In genomic region chrX:44456685-44457084, GRCh38 we compare ENCODE assay signal across 30 cellular contexts.
"Had no signal": no experiment of that assay in that cellular context is flagged by ENCODE, and none has a peak within 500 bp of the region (broad histone marks: within the 10 kb centered on the region; RNA-seq: fewer than 3 reads in every experiment).

No MANE protein-coding gene starts in this region.

- ATAC-seq: gastroesophageal sphincter; heart right ventricle; left lobe of liver; mucosa of descending colon; natural killer cell treated with Interleukin-12 subunit alpha and Interleukin-12 subunit beta and Interleukin-15 and Interleukin-18, amount 100 ng/mL, for 72 hours; sciatic nerve; stimulated activated naive CD8-positive, alpha-beta T cell treated with anti-CD3 and anti-CD28 coated beads, Interleukin-15, amount 100 ng/mL, for 72 hours had no signal

- H3K4me3 ChIP-seq: coronary artery, gastroesophageal sphincter, heart right ventricle, lung, mucosa of descending colon, prostate gland, right atrium auricular region, smooth muscle cell, suprapubic skin, vagina had no signal

- H3K27ac Mint-ChIP-seq: mesothelial cell of epicardium; naive B cell; natural killer cell treated with Interleukin-12 subunit alpha and Interleukin-12 subunit beta and Interleukin-15 and Interleukin-18, amount 100 ng/mL, for 72 hours; stimulated activated naive CD8-positive, alpha-beta T cell treated with anti-CD3 and anti-CD28 coated beads, Interleukin-15, amount 100 ng/mL, for 72 hours had no signal

- DNase-seq: dermis blood vessel endothelial cell; effector memory CD4-positive, alpha-beta T cell; foreskin fibroblast; glutamatergic neuron; heart right ventricle; hippocampal formation; islet precursor cell; mesenchymal stem cell; mucosa of descending colon; naive B cell; stimulated activated CD4-positive, alpha-beta T cell treated with anti-CD3 and anti-CD28 coated beads, Interleukin-12 subunit alpha, Interleukin-12 subunit beta, amount 100 ng/mL, for 4 hours; stimulated activated CD4-positive, alpha-beta T cell treated with anti-CD3 and anti-CD28 coated beads, Interleukin-1b, Interleukin-23, amount 100 ng/mL, for 48 hours; stimulated activated CD4-positive, alpha-beta T cell treated with anti-CD3 and anti-CD28 coated beads, Interleukin-4, amount 100 ng/mL, for 1 hour; stimulated activated CD8-positive, alpha-beta memory T cell treated with anti-CD3 and anti-CD28 coated beads, Interleukin-4, amount 100 ng/mL, for 48 hours; stimulated activated naive CD4-positive, alpha-beta T cell; stimulated activated naive CD8-positive, alpha-beta T cell treated with anti-CD3 and anti-CD28 coated beads, Interleukin-15, amount 100 ng/mL, for 72 hours; trophoblast cell had no signal

- H3K27ac ChIP-seq: coronary artery, gastroesophageal sphincter, heart right ventricle, prostate gland, right atrium auricular region, suprapubic skin, vagina had no signal

- H3K4me2 ChIP-seq: smooth muscle cell had no signal

- H3K27me3 ChIP-seq: gastroesophageal sphincter, right atrium auricular region, suprapubic skin, vagina had no signal

- H3K27me3 Mint-ChIP-seq: stimulated activated naive CD8-positive, alpha-beta T cell treated with anti-CD3 and anti-CD28 coated beads, Interleukin-15, amount 100 ng/mL, for 72 hours had no signal

- H3K36me3 ChIP-seq: gastroesophageal sphincter, heart right ventricle, prostate gland, right atrium auricular region, suprapubic skin, vagina had no signal

- H3K9me3 Mint-ChIP-seq: natural killer cell treated with Interleukin-12 subunit alpha and Interleukin-12 subunit beta and Interleukin-15 and Interleukin-18, amount 100 ng/mL, for 72 hours; stimulated activated naive CD8-positive, alpha-beta T cell treated with anti-CD3 and anti-CD28 coated beads, Interleukin-15, amount 100 ng/mL, for 72 hours had no signal

- H3K4me1 Mint-ChIP-seq: mesothelial cell of epicardium; naive B cell; neural crest cell; stimulated activated naive CD8-positive, alpha-beta T cell treated with anti-CD3 and anti-CD28 coated beads, Interleukin-15, amount 100 ng/mL, for 72 hours had no signal

- H3K4me1 ChIP-seq: gastroesophageal sphincter, heart right ventricle, prostate gland, right atrium auricular region, suprapubic skin, vagina had no signal

- H3K9me3 ChIP-seq: gastroesophageal sphincter, mucosa of descending colon, prostate gland, suprapubic skin, vagina had no signal

- H3K36me3 Mint-ChIP-seq: mesothelial cell of epicardium; naive B cell; natural killer cell treated with Interleukin-12 subunit alpha and Interleukin-12 subunit beta and Interleukin-15 and Interleukin-18, amount 100 ng/mL, for 72 hours had no signal

- H3K4me3 Mint-ChIP-seq: mesothelial cell of epicardium; naive B cell; natural killer cell treated with Interleukin-12 subunit alpha and Interleukin-12 subunit beta and Interleukin-15 and Interleukin-18, amount 100 ng/mL, for 72 hours; neural crest cell; stimulated activated naive CD8-positive, alpha-beta T cell treated with anti-CD3 and anti-CD28 coated beads, Interleukin-15, amount 100 ng/mL, for 72 hours had no signal
